In the genomic region with DNA sequence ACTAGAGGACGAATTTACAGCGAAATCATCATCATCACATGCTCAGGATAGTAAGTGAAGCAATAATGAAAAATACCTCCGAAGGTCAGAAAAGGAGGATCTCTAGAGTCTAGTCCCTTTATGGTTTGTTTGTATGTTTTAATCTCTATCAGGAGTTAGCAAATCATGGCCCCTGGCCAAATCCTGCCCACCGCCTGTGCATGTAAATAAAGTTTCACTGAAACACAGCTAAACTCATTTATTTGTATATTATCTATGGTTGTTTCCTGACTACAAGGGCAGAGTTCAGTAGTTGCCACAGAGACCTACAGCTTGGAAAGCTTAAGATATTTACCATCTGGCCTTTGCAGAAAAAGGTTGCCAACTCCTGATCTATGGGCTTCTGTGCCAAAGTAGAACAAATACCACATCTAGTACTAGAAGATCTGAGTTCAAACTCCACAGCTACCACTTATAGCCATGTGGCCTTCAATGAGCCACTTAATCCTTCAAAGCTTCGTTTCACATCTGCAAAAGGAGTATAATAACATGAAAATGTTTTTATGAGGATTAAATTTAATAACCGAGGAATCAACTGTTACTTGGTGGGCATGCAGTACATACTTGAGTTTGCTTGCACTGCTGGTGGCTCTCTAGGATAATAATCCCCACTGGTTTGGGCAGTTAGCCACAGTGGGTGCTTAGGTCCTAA, we compare ENCODE assay signal across 12 cellular contexts.
DNase-seq lines count a peak whose midpoint lies in the region; ATAC-seq and TF ChIP-seq lines count a peak whose summit lies in the region.
"Had no signal": no experiment of that assay in that cellular context is flagged by ENCODE, and none has a peak within 500 bp of the region (broad histone marks: within the 10 kb centered on the region; RNA-seq: fewer than 3 reads in every experiment).

No MANE protein-coding gene starts in this region.

- DNase-seq in left cardiac atrium, result peak; percentile 34
- DNase-seq in left ventricle myocardium superior, result no peak
- DNase-seq in glomerular endothelial cell (ENCODE audit: extremely low read depth, low read depth, low spot score), result peak; percentile 12
- DNase-seq in DMS153 (lab: John Stamatoyannopoulos, UW), result no peak
- no peak for DNase-seq in activated CD4-positive, CD25-positive, alpha-beta regulatory T cell (lab: John Stamatoyannopoulos, UW)
- DNase-seq in HPDE6-E6E7 (ENCODE audit: extremely low spot score), result no peak
- DNase-seq: activated CD4-positive, alpha-beta T cell treated with anti-CD3 and anti-CD28 coated beads, Interleukin-2, amount 50 U/mL, for 48 hours; activated gamma-delta T cell treated with Interleukin-2 at 50 U/mL for 16 hours; NCI-H2171 treated with DMSO at 0.1 percent for 48 hours; spleen had no signal

- intact Hi-C loops in left cardiac atrium (cut with DNase I), result no loop called here
- intact Hi-C loops in left ventricle myocardium superior (cut with micrococcal nuclease), result no loop called here

- ATAC-seq in left cardiac atrium, result peak; percentile 23 to 51
- ATAC-seq in left ventricle myocardium superior, result no peak
- ATAC-seq in SK-N-SH treated with all-trans-retinoic acid at 6 μM for 48 hours, result peak; percentile 69; the same call in 2 of the 3 replicates
- ATAC-seq in GM21390 (IDR thresholded peaks at IDR 0.05; ENCODE audit: unreplicated experiment), result no peak

TF ChIP-seq in SK-N-SH treated with all-trans-retinoic acid at 6 μM for 48 hours, 23 proteins besides CTCF, POLR2A, EP300 and RAD21:
- TF ChIP-seq ESRRG (CRISPR knock-in tag; IDR thresholded peaks at IDR 0.05), result no peak
- no peak for TF ChIP-seq ISL1 (CRISPR knock-in tag; IDR thresholded peaks at IDR 0.05)
- no peak for TF ChIP-seq BACH2 (CRISPR knock-in tag; IDR thresholded peaks at IDR 0.05; ENCODE audit: borderline replicate concordance)
- no peak for TF ChIP-seq ZC3H10 (CRISPR knock-in tag; IDR thresholded peaks at IDR 0.05)
- TF ChIP-seq PPARA (CRISPR knock-in tag; IDR thresholded peaks at IDR 0.05; ENCODE audit: borderline replicate concordance), result no peak
- TF ChIP-seq ARNTL (CRISPR knock-in tag; IDR thresholded peaks at IDR 0.05; ENCODE audit: borderline replicate concordance, low read depth), result no peak
- TF ChIP-seq ZFP30 (CRISPR knock-in tag; IDR thresholded peaks at IDR 0.05), result no peak
- TF ChIP-seq, protein P1, sequence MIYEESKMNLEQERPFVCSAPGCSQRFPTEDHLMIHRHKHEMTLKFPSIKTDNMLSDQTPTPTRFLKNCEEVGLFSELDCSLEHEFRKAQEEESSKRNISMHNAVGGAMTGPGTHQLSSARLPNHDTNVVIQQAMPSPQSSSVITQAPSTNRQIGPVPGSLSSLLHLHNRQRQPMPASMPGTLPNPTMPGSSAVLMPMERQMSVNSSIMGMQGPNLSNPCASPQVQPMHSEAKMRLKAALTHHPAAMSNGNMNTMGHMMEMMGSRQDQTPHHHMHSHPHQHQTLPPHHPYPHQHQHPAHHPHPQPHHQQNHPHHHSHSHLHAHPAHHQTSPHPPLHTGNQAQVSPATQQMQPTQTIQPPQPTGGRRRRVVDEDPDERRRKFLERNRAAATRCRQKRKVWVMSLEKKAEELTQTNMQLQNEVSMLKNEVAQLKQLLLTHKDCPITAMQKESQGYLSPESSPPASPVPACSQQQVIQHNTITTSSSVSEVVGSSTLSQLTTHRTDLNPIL (CRISPR knock-in tag; IDR thresholded peaks at IDR 0.05; ENCODE audit: low read depth), result no peak
- TF ChIP-seq OSR1 (CRISPR knock-in tag; IDR thresholded peaks at IDR 0.05), result no peak
- TF ChIP-seq TOX (CRISPR knock-in tag; IDR thresholded peaks at IDR 0.05; ENCODE audit: borderline replicate concordance), result no peak
- no peak for TF ChIP-seq ZFP3 (CRISPR knock-in tag; IDR thresholded peaks at IDR 0.05)
- no peak for TF ChIP-seq ZNF565 (CRISPR knock-in tag; conservative IDR thresholded peaks at IDR 0.05; ENCODE audit: low read depth)
- TF ChIP-seq, protein P2, sequence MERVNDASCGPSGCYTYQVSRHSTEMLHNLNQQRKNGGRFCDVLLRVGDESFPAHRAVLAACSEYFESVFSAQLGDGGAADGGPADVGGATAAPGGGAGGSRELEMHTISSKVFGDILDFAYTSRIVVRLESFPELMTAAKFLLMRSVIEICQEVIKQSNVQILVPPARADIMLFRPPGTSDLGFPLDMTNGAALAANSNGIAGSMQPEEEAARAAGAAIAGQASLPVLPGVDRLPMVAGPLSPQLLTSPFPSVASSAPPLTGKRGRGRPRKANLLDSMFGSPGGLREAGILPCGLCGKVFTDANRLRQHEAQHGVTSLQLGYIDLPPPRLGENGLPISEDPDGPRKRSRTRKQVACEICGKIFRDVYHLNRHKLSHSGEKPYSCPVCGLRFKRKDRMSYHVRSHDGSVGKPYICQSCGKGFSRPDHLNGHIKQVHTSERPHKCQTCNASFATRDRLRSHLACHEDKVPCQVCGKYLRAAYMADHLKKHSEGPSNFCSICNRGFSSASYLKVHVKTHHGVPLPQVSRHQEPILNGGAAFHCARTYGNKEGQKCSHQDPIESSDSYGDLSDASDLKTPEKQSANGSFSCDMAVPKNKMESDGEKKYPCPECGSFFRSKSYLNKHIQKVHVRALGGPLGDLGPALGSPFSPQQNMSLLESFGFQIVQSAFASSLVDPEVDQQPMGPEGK (CRISPR knock-in tag; IDR thresholded peaks at IDR 0.05; ENCODE audit: borderline replicate concordance), result no peak
- TF ChIP-seq TCF4 (CRISPR knock-in tag; IDR thresholded peaks at IDR 0.05; ENCODE audit: borderline replicate concordance), result no peak

Comparison
In these comparisons a context has a peak if more than half of its experiments do, and no peak if none do; other contexts are left out.
1. ATAC-seq: peak in left cardiac atrium (2 of 2) and SK-N-SH treated with all-trans-retinoic acid at 6 μM for 48 hours (single experiment); none in left ventricle myocardium superior (single experiment) and GM21390 (single experiment).
2. DNase-seq: peak in left cardiac atrium (single experiment) and glomerular endothelial cell (single experiment); none in left ventricle myocardium superior (single experiment), DMS153 (single experiment), activated CD4-positive, CD25-positive, alpha-beta regulatory T cell (0 of 4) and HPDE6-E6E7 (single experiment).